In the genomic region with DNA sequence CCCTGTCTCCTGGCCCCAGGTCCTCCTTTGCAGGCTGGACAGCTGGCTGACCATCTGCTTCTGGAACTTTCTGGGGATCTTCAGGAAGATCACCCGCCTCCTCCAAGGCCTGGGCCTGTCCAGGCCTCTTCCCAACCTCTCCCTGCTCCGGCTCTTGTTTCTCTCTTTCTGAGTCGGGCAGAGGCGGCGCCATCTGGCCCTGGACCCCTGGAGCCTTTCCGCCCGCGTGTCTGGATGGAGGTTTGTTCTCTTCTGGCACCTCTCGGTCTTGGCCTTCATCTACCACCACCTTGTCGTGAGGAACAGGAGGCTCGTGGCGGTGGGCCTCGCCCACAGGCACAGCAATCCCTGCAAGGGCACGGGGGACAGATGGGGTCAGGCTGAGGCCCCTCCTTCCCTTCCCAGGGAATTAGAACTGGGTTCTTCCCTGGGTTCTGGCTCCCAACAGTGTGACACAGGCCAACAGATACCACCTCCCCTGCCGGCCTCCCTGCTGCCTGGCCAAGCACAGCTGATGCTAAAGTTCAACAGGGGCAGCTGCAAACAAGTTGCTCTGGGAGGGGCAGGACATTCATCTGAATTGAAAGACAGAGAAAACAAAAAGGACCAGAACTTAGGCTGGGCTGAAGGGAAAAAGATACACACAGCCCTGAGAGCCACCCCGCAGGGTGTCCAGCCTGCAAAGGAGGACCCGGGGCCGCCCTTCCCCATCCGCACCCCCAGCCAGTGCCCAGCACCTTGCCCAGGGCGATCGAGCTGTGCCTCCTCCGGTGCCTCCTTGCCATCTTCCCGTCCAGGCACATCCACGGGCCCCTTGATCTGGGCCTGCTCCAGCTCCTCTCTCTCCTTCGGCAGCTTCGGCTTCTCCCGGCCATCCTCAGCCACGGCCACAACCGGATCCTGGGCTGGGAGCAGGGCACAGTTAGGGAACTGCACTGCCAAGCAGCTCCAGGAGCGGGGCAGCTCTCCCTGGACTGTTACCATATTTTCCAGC, we compare ENCODE assay signal across 1 cellular context.
TF ChIP-seq lines count a peak whose summit lies in the region.

No MANE protein-coding gene starts in this region.

TF ChIP-seq in WTC11, 78 proteins besides CTCF, POLR2A, EP300 and RAD21:
- TF ChIP-seq, protein P1, sequence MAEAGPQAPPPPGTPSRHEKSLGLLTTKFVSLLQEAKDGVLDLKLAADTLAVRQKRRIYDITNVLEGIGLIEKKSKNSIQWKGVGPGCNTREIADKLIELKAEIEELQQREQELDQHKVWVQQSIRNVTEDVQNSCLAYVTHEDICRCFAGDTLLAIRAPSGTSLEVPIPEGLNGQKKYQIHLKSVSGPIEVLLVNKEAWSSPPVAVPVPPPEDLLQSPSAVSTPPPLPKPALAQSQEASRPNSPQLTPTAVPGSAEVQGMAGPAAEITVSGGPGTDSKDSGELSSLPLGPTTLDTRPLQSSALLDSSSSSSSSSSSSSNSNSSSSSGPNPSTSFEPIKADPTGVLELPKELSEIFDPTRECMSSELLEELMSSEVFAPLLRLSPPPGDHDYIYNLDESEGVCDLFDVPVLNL (CRISPR knock-in tag; IDR thresholded peaks at IDR 0.05; ENCODE audit: borderline replicate concordance, low read depth), result no peak
